23 cellular contexts compared by ENCODE assay signal in the genomic region with DNA sequence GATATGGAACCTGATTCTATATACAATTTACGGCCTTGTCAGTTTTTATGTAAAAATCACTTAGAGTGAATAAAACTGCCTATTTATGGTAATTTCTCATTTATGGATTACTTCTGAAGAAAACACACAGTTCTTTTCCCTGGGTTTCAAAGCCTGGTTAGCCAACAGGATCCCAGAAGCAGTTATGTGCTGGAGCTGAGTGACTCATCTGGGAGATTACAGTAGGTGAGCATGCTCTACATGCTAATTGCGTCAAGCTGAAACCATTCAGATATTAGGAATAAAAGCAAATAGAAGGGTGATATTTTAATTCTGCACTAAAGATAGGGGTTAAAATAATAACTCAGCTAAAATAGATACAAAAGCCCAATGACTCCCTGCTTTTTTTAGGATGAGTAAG. TPM values are rescaled to one million over a fixed set of nuclear protein-coding genes. Genes with fewer than 3 reads are reported as not detected.
A peak's percentile ranks its signal among the peaks of the same experiment; 100 is the strongest.
DNase-seq lines count a peak whose midpoint lies in the region; ATAC-seq and TF ChIP-seq lines count a peak whose summit lies in the region.
"Had no signal": no experiment of that assay in that cellular context is flagged by ENCODE, and none has a peak within 500 bp of the region (broad histone marks: within the 10 kb centered on the region; RNA-seq: fewer than 3 reads in every experiment).

No MANE protein-coding gene starts in this region.

- no peak for TF ChIP-seq CTCF in astrocyte of the spinal cord (IDR thresholded peaks at IDR 0.05; ENCODE audit: low read depth, low read length)
- no peak for TF ChIP-seq CTCF in foreskin fibroblast (IDR thresholded peaks at IDR 0.05; ENCODE audit: low read depth, low read length)

- no peak for ATAC-seq in Right ventricle myocardium inferior
- ATAC-seq: GM12878, heart left ventricle, upper lobe of right lung had no signal

- in situ Hi-C loops in astrocyte of the spinal cord (cut with HindIII; ENCODE audit: low sequenced_read_pairs) = no loop called here

- intact Hi-C loops in Right ventricle myocardium inferior (cut with DNase I) = no loop called here

- DNase-seq in A172 (ENCODE audit: low spot score) (peak; percentile 67), LHCN-M2 (ENCODE audit: low read depth) (peak; percentile 28), astrocyte of the spinal cord (ENCODE audit: low read depth, low spot score) (peak; percentile 41), foreskin fibroblast (peak; percentile 56 to 75), NCI-H526 (lab: John Stamatoyannopoulos, UW) (no peak), 8988T (no peak), Right ventricle myocardium inferior (ENCODE audit: missing footprints) (no peak), DMS79 treated with DMSO at 0.1 percent for 48 hours (lab: John Stamatoyannopoulos, UW) (no peak)
- DNase-seq: activated CD4-positive, alpha-beta T cell treated with anti-CD3 and anti-CD28 coated beads for 1 hour; activated effector memory CD4-positive, alpha-beta T cell treated with anti-CD3 and anti-CD28 coated beads, Interleukin-2, amount 50 U/mL, for 16 hours; BE2C; H9; heart left ventricle; NCI-H1417; NCI-H2081 treated with DMSO at 0.1 percent for 48 hours; NCI-H446; occipital lobe; OCI-M1; SIG-M5; T-helper 1 cell; upper lobe of right lung had no signal

- H3K4me3 ChIP-seq in astrocyte of the spinal cord (ENCODE audit: low read depth, low read length) = no peak overlapping the region
- H3K4me3 ChIP-seq in foreskin fibroblast (ENCODE audit: low read depth in 1 of 2, low read length in 2 of 2) = no peak overlapping the region
- H3K4me3 ChIP-seq: coronary artery, GM12878, heart left ventricle, upper lobe of right lung had no signal

RNA-seq across cellular contexts. Expression of a gene that starts 47.8 kb away (rescaled TPM):
- total RNA-seq in A172 (2014; rRNA removed; shearing (Covaris generic)) = 7.6 and 14.9 TPM in 2 replicates
- total RNA-seq in LHCN-M2 (2014; rRNA removed) (26.8 and 33.9 TPM in 2 replicates), Right ventricle myocardium inferior (36.7 TPM)
- polyA plus RNA-seq in LHCN-M2 (2012) = 1.2 TPM

Comparison
In these comparisons a context has a peak if more than half of its experiments do, and no peak if none do; other contexts are left out.
1. DNase-seq: peak in A172 (single experiment), LHCN-M2 (single experiment), astrocyte of the spinal cord (single experiment) and foreskin fibroblast (2 of 2); none in NCI-H526 (0 of 2), 8988T (single experiment), Right ventricle myocardium inferior (single experiment) and DMS79 treated with DMSO at 0.1 percent for 48 hours (single experiment).